ENCODE assay signal across 1 cellular context in genomic region chr2:8514748-8515389, GRCh38.
TF ChIP-seq lines count a peak whose summit lies in the region.

No MANE protein-coding gene starts in this region.

TF ChIP-seq in GM12878, 131 proteins besides CTCF, POLR2A, EP300 and RAD21 (continued from another document and continues in another):
- TF ChIP-seq, protein P1, sequence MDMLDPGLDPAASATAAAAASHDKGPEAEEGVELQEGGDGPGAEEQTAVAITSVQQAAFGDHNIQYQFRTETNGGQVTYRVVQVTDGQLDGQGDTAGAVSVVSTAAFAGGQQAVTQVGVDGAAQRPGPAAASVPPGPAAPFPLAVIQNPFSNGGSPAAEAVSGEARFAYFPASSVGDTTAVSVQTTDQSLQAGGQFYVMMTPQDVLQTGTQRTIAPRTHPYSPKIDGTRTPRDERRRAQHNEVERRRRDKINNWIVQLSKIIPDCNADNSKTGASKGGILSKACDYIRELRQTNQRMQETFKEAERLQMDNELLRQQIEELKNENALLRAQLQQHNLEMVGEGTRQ (IDR thresholded peaks at IDR 0.05; ENCODE audit: borderline replicate concordance, low read depth, low read length), result no peak; the same call in 1 of the 2 replicates
- TF ChIP-seq SREBF1 (IDR thresholded peaks at IDR 0.05; ENCODE audit: low read length) (no peak), STAT1 (conservative IDR thresholded peaks at IDR 0.05) (no peak), TAF1 (IDR thresholded peaks at IDR 0.05; ENCODE audit: borderline replicate concordance, low read depth, low read length) (no peak), IRF3 (IDR thresholded peaks at IDR 0.05) (no peak), BCL3 (IDR thresholded peaks at IDR 0.05; ENCODE audit: borderline replicate concordance, insufficient read depth, low read depth, low read length, poor library complexity, severe bottlenecking) (peak; percentile 92), YY1 (IDR thresholded peaks at IDR 0.05; ENCODE audit: low read depth, low read length) (0 out of 2 replicates have a peak, but pooled peaks have one; percentile 7), FOS (IDR thresholded peaks at IDR 0.05; ENCODE audit: borderline replicate concordance, extremely low read depth, insufficient read length) (no peak), WRNIP1 (IDR thresholded peaks at IDR 0.05; ENCODE audit: borderline replicate concordance, low read depth, low read length) (no peak; the same call in 1 of the 2 replicates), MYC (IDR thresholded peaks at IDR 0.05; ENCODE audit: insufficient read depth, insufficient read length, insufficient replicate concordance, low read length, severe bottlenecking) (no peak), NRF1 (conservative IDR thresholded peaks at IDR 0.05; ENCODE audit: low read depth, low read length) (no peak), RELA (IDR thresholded peaks at IDR 0.05; ENCODE audit: borderline replicate concordance, partially characterized antibody) (peak; percentile 91), IRF5 (IDR thresholded peaks at IDR 0.05; ENCODE audit: borderline replicate concordance) (no peak), SIX5 (IDR thresholded peaks at IDR 0.05; ENCODE audit: low read depth, low read length, severe bottlenecking) (no peak), MLLT1 (IDR thresholded peaks at IDR 0.05) (peak; percentile 93), TCF12 (IDR thresholded peaks at IDR 0.05; ENCODE audit: low read depth, low read length) (peak; percentile 99), RUNX3 (IDR thresholded peaks at IDR 0.05; ENCODE audit: low read length) (peak; percentile 96), JUNB (IDR thresholded peaks at IDR 0.05) (peak; percentile 91), SP1 (IDR thresholded peaks at IDR 0.05; ENCODE audit: low read depth, low read length) (peak; percentile 68), KDM1A (IDR thresholded peaks at IDR 0.05; ENCODE audit: borderline replicate concordance) (no peak), ZNF592 (IDR thresholded peaks at IDR 0.05) (no peak), HCFC1 (IDR thresholded peaks at IDR 0.05; ENCODE audit: low read length) (no peak), GABPA (IDR thresholded peaks at IDR 0.05; ENCODE audit: low read depth) (peak; percentile 60; the same call in 1 of the 2 replicates), FOXM1 (IDR thresholded peaks at IDR 0.05; ENCODE audit: low read depth, low read length) (peak; percentile 98), TCF7 (IDR thresholded peaks at IDR 0.05; ENCODE audit: borderline replicate concordance) (no peak; the same call in 1 of the 2 replicates)
- TF ChIP-seq, protein P2, sequence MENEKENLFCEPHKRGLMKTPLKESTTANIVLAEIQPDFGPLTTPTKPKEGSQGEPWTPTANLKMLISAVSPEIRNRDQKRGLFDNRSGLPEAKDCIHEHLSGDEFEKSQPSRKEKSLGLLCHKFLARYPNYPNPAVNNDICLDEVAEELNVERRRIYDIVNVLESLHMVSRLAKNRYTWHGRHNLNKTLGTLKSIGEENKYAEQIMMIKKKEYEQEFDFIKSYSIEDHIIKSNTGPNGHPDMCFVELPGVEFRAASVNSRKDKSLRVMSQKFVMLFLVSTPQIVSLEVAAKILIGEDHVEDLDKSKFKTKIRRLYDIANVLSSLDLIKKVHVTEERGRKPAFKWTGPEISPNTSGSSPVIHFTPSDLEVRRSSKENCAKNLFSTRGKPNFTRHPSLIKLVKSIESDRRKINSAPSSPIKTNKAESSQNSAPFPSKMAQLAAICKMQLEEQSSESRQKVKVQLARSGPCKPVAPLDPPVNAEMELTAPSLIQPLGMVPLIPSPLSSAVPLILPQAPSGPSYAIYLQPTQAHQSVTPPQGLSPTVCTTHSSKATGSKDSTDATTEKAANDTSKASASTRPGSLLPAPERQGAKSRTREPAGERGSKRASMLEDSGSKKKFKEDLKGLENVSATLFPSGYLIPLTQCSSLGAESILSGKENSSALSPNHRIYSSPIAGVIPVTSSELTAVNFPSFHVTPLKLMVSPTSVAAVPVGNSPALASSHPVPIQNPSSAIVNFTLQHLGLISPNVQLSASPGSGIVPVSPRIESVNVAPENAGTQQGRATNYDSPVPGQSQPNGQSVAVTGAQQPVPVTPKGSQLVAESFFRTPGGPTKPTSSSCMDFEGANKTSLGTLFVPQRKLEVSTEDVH (IDR thresholded peaks at IDR 0.05; ENCODE audit: low read depth, partially characterized antibody), result no peak
- TF ChIP-seq, protein P3, sequence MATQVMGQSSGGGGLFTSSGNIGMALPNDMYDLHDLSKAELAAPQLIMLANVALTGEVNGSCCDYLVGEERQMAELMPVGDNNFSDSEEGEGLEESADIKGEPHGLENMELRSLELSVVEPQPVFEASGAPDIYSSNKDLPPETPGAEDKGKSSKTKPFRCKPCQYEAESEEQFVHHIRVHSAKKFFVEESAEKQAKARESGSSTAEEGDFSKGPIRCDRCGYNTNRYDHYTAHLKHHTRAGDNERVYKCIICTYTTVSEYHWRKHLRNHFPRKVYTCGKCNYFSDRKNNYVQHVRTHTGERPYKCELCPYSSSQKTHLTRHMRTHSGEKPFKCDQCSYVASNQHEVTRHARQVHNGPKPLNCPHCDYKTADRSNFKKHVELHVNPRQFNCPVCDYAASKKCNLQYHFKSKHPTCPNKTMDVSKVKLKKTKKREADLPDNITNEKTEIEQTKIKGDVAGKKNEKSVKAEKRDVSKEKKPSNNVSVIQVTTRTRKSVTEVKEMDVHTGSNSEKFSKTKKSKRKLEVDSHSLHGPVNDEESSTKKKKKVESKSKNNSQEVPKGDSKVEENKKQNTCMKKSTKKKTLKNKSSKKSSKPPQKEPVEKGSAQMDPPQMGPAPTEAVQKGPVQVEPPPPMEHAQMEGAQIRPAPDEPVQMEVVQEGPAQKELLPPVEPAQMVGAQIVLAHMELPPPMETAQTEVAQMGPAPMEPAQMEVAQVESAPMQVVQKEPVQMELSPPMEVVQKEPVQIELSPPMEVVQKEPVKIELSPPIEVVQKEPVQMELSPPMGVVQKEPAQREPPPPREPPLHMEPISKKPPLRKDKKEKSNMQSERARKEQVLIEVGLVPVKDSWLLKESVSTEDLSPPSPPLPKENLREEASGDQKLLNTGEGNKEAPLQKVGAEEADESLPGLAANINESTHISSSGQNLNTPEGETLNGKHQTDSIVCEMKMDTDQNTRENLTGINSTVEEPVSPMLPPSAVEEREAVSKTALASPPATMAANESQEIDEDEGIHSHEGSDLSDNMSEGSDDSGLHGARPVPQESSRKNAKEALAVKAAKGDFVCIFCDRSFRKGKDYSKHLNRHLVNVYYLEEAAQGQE (IDR thresholded peaks at IDR 0.05; ENCODE audit: low read depth, low read length), result no peak
- TF ChIP-seq, protein P4, sequence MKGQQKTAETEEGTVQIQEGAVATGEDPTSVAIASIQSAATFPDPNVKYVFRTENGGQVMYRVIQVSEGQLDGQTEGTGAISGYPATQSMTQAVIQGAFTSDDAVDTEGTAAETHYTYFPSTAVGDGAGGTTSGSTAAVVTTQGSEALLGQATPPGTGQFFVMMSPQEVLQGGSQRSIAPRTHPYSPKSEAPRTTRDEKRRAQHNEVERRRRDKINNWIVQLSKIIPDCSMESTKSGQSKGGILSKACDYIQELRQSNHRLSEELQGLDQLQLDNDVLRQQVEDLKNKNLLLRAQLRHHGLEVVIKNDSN (IDR thresholded peaks at IDR 0.05; ENCODE audit: borderline replicate concordance, extremely low read length, insufficient read depth, low read depth, low read length), result peak; percentile 19
- TF ChIP-seq, protein P5, sequence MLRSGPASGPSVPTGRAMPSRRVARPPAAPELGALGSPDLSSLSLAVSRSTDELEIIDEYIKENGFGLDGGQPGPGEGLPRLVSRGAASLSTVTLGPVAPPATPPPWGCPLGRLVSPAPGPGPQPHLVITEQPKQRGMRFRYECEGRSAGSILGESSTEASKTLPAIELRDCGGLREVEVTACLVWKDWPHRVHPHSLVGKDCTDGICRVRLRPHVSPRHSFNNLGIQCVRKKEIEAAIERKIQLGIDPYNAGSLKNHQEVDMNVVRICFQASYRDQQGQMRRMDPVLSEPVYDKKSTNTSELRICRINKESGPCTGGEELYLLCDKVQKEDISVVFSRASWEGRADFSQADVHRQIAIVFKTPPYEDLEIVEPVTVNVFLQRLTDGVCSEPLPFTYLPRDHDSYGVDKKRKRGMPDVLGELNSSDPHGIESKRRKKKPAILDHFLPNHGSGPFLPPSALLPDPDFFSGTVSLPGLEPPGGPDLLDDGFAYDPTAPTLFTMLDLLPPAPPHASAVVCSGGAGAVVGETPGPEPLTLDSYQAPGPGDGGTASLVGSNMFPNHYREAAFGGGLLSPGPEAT (IDR thresholded peaks at IDR 0.05; ENCODE audit: low read depth), result peak; percentile 87
